In genomic region chr18:2293109-2293839, GRCh38 we compare ENCODE assay signal across 1 cellular context.
TF ChIP-seq lines count a peak whose summit lies in the region.

No MANE protein-coding gene starts in this region.

TF ChIP-seq in K562, 482 proteins besides CTCF, POLR2A, EP300 and RAD21 (continued from another document):
- TF ChIP-seq ZNF592 (IDR thresholded peaks at IDR 0.05) (no peak), ATF4 (CRISPR knock-in tag; IDR thresholded peaks at IDR 0.05) (no peak), ZNF316 (IDR thresholded peaks at IDR 0.05) (0 out of 2 replicates have a peak, but pooled peaks have one; percentile 55), FOSL1 (tag; conservative IDR thresholded peaks at IDR 0.05) (no peak), STAT5B (CRISPR knock-in tag; IDR thresholded peaks at IDR 0.05) (no peak), HNRNPL (IDR thresholded peaks at IDR 0.05; ENCODE audit: low read depth, low read length) (no peak), ARID2 (IDR thresholded peaks at IDR 0.05) (no peak), DNMT1 (IDR thresholded peaks at IDR 0.05) (no peak), HES1 (IDR thresholded peaks at IDR 0.05; ENCODE audit: low read depth) (no peak), HMG20A (CRISPR knock-in tag; conservative IDR thresholded peaks at IDR 0.05) (no peak), NFE2L1 (tag; IDR thresholded peaks at IDR 0.05; ENCODE audit: borderline replicate concordance, low read depth) (peak; percentile 15; the same call in 1 of the 2 replicates), MTA2 (IDR thresholded peaks at IDR 0.05; ENCODE audit: low read depth) (no peak), NFIC (IDR thresholded peaks at IDR 0.05) (peak; percentile 77), NR2F6 (CRISPR knock-in tag; IDR thresholded peaks at IDR 0.05) (no peak), ZNF584 (CRISPR knock-in tag; IDR thresholded peaks at IDR 0.05; ENCODE audit: low read depth) (no peak), HIVEP1 (CRISPR knock-in tag; IDR thresholded peaks at IDR 0.05) (no peak), MAFG (tag; conservative IDR thresholded peaks at IDR 0.05) (peak; percentile 52; the same call in 1 of the 2 replicates), PCBP1 (IDR thresholded peaks at IDR 0.05; ENCODE audit: low read depth, low read length, poor library complexity, severe bottlenecking) (no peak), SNRNP70 (optimal IDR thresholded peaks at IDR 0.05; ENCODE audit: low read depth, low read length) (no peak), PHF8 (IDR thresholded peaks at IDR 0.05; ENCODE audit: borderline replicate concordance, low read length) (no peak), CAMTA2 (CRISPR knock-in tag; conservative IDR thresholded peaks at IDR 0.05) (no peak), BCOR (IDR thresholded peaks at IDR 0.05) (no peak), RBM34 (IDR thresholded peaks at IDR 0.05; ENCODE audit: borderline replicate concordance, insufficient read depth, low read length) (no peak)
